35 cellular contexts compared by ENCODE assay signal in genomic region chr20:41342474-41343464, GRCh38. TPM values are rescaled to one million over a fixed set of nuclear protein-coding genes. Genes with fewer than 3 reads are reported as not detected.
DNase-seq lines count a peak whose midpoint lies in the region; ATAC-seq, FAIRE-seq and TF ChIP-seq lines count a peak whose summit lies in the region.
"Had no signal": no experiment of that assay in that cellular context is flagged by ENCODE, and none has a peak within 500 bp of the region (broad histone marks: within the 10 kb centered on the region; RNA-seq: fewer than 3 reads in every experiment).

No MANE protein-coding gene starts in this region.

- no peaks in the 10 kb centered on the region for H3K36me3 Mint-ChIP-seq in neural progenitor cell
- H3K36me3 Mint-ChIP-seq: activated naive CD8-positive, alpha-beta T cell treated with anti-CD3 and anti-CD28 coated beads for 36 hours had no signal

- no peaks in the 10 kb centered on the region for H3K9me1 ChIP-seq in K562 (ENCODE audit: control insufficient read depth, insufficient read depth, low read length)

- H3K4me3 Mint-ChIP-seq in neural progenitor cell, result no peak overlapping the region
- H3K4me3 Mint-ChIP-seq: activated CD4-positive, alpha-beta T cell treated with anti-CD3 and anti-CD28 coated beads, Interleukin-2, amount 10 ng/mL, durations not matched to agents 24 days and 14 days; activated naive CD8-positive, alpha-beta T cell treated with anti-CD3 and anti-CD28 coated beads for 36 hours; CD4-positive, alpha-beta T cell had no signal

- peaks cover 18% of the 10 kb centered on the region for H3K36me3 ChIP-seq in left ventricle myocardium inferior
- peaks cover 4% of the 10 kb centered on the region for H3K36me3 ChIP-seq in right atrium auricular region
- H3K36me3 ChIP-seq in K562 (ENCODE audit: control insufficient read depth, insufficient read depth, low read length), result no peaks in the 10 kb centered on the region
- no peaks in the 10 kb centered on the region for H3K36me3 ChIP-seq in neural progenitor cell
- H3K36me3 ChIP-seq in transverse colon, result no peaks in the 10 kb centered on the region
- H3K36me3 ChIP-seq: left lung, uterus had no signal

- H3K27ac ChIP-seq in left ventricle myocardium inferior (replicated peaks) (peak overlapping the region; percentile 91), right atrium auricular region (no peak overlapping the region), K562 (ENCODE audit: extremely low read depth, low read depth, low read length) (no peak overlapping the region), neural progenitor cell (no peak overlapping the region), transverse colon (no peak overlapping the region)
- H3K27ac ChIP-seq: left lung, PC-9, testis, uterus had no signal

- DNase-seq in left ventricle myocardium inferior (no peak), right atrium auricular region (ENCODE audit: low spot score) (no peak), K562 (ENCODE audit: extremely low read depth in 1 of 4, low spot score in 3 of 4) (no peak), neural progenitor cell (ENCODE audit: low spot score) (no peak), transverse colon (peak; percentile 24), SIG-M5 (lab: John Stamatoyannopoulos, UW) (no peak)
- DNase-seq: activated CD4-positive, alpha-beta T cell treated with anti-CD3 and anti-CD28 coated beads, Interleukin-2, amount 10 ng/mL, durations not matched to agents 24 days and 14 days; activated CD8-positive, alpha-beta memory T cell treated with anti-CD3 and anti-CD28 coated beads for 24 hours; activated effector memory CD4-positive, alpha-beta T cell treated with Interleukin-2 at 50 U/mL for 16 hours; activated naive CD8-positive, alpha-beta T cell treated with anti-CD3 and anti-CD28 coated beads for 36 hours; AML-193; CD4-positive, alpha-beta T cell; effector memory CD4-positive, alpha-beta T cell; glutamatergic neuron; left lung; NCI-H146; NCI-H226; NCI-H526 treated with DMSO at 0.1 percent for 48 hours; nucleus accumbens; PC-9; SHP77; stimulated activated CD4-positive, alpha-beta T cell treated with anti-CD3 and anti-CD28 coated beads, Interleukin-1b, Interleukin-23, amount 100 ng/mL, for 48 hours; stimulated activated naive CD8-positive, alpha-beta T cell treated with anti-CD3 and anti-CD28 coated beads, Interleukin-15, Interleukin-2, amounts not matched to agents 100 U/mL and 50 U/mL, for 24 hours; T-helper 9 cell; testis; uterus had no signal

- no peaks in the 10 kb centered on the region for H3F3A ChIP-seq in neural progenitor cell (ENCODE audit: low read depth)

- POLR2A ChIA-PET in K562 (lab: Yijun Ruan, JAX), result interaction anchor here (0.9 kb wide), 1 partner anchor 198 kb away, joined by 3 read pairs; no protein-coding TSS in a partner anchor

- CTCF ChIA-PET in K562 (lab: Yijun Ruan, JAX; ENCODE audit: low intra/inter-chr PET ratio), result no interaction called here

- no peak for TF ChIP-seq CTCF in left ventricle myocardium inferior (IDR thresholded peaks at IDR 0.05; ENCODE audit: borderline replicate concordance)
- no peak for TF ChIP-seq CTCF in right atrium auricular region (IDR thresholded peaks at IDR 0.05)
- no peak for TF ChIP-seq CTCF in K562 (IDR thresholded peaks at IDR 0.05 in 2 of 3, conservative IDR thresholded peaks at IDR 0.05 in 1 of 3; ENCODE audit: insufficient read depth in 2 of 3, low read depth in 1 of 3, low read length in 3 of 3)
- TF ChIP-seq CTCF in neural progenitor cell (IDR thresholded peaks at IDR 0.05), result no peak
- TF ChIP-seq CTCF in transverse colon (IDR thresholded peaks at IDR 0.05), result no peak

- peaks cover 11% of the 10 kb centered on the region for H3K27me3 Mint-ChIP-seq in neural progenitor cell (ENCODE audit: insufficient read depth, low read depth)

- no TSS peak for BruUV-seq in K562 (replicated peaks; lab: Mats Ljungman, UMichigan)

- peaks cover 8% of the 10 kb centered on the region; the same call in 2 of the 3 replicates for H3K79me2 ChIP-seq in K562 (ENCODE audit: control insufficient read depth, insufficient read depth, low read length)
- H3K79me2 ChIP-seq in neural progenitor cell (ENCODE audit: low read depth), result no peaks in the 10 kb centered on the region

- ATAC-seq in K562 (no peak), HG02588 (IDR thresholded peaks at IDR 0.05; ENCODE audit: unreplicated experiment) (no peak)
- no peak for ATAC-seq in activated CD4-positive, CD25-positive, alpha-beta regulatory T cell treated with anti-CD3 and anti-CD28 coated beads, Interleukin-2, amount 50 U/mL, for 24 hours
- ATAC-seq: left lung; stimulated activated naive CD8-positive, alpha-beta T cell treated with anti-CD3 and anti-CD28 coated beads, Interleukin-15, Interleukin-2, amounts not matched to agents 100 U/mL and 50 U/mL, for 24 hours had no signal

- TF ChIP-seq RAD21 in K562 (CRISPR knock-in tag; conservative IDR thresholded peaks at IDR 0.05 in 1 of 2, IDR thresholded peaks at IDR 0.05 in 1 of 2), result no peak

- WGBS in K562 (ENCODE audit: insufficient coverage, low coverage, missing lambda C conversion rate), result 78% methylated on average over 9 of the region's 9 CpGs
- WGBS in transverse colon (ENCODE audit: low coverage in 1 of 2), 2 donors, result 88 to 94% methylated on average over 7 to 9 of the region's 9 CpGs

- FAIRE-seq in K562 (lab: Jason Lieb, UNC), result no peak
- FAIRE-seq: colon, H54 had no signal

- H3K4me1 Mint-ChIP-seq in neural progenitor cell, result peaks cover 11% of the 10 kb centered on the region

- H2AFZ ChIP-seq in K562 (ENCODE audit: low read depth, low read length), result no peak overlapping the region
- no peak overlapping the region for H2AFZ ChIP-seq in neural progenitor cell (replicated peaks)
- H2AFZ ChIP-seq: PC-9 had no signal

- H3K9me3 ChIP-seq in left ventricle myocardium inferior (replicated peaks), result no peaks in the 10 kb centered on the region
- H3K9me3 ChIP-seq in right atrium auricular region, result no peaks in the 10 kb centered on the region
- H3K9me3 ChIP-seq in K562 (replicated peaks; ENCODE audit: control insufficient read depth, insufficient read depth, low read depth, low read length), result no peaks in the 10 kb centered on the region
- no peaks in the 10 kb centered on the region for H3K9me3 ChIP-seq in neural progenitor cell (ENCODE audit: low read depth)
- H3K9me3 ChIP-seq in transverse colon, result no peaks in the 10 kb centered on the region
- H3K9me3 ChIP-seq: left lung, testis, uterus had no signal

- TF ChIP-seq EP300 in K562 (IDR thresholded peaks at IDR 0.05; ENCODE audit: low read length) (no peak), transverse colon (IDR thresholded peaks at IDR 0.05; ENCODE audit: low read depth) (no peak)

- H3K4me1 ChIP-seq in left ventricle myocardium inferior (peaks cover 40% of the 10 kb centered on the region), right atrium auricular region (peaks cover 0 to 21% of the 10 kb centered on the region in 2 donors), K562 (replicated peaks in 1 of 2; ENCODE audit: control insufficient read depth in 2 of 2, insufficient read depth in 2 of 2, low read length in 2 of 2) (peaks cover 8 to 34% of the 10 kb centered on the region in 2 experiments; a peak in 4 of 5 replicates), neural progenitor cell (peaks cover 9% of the 10 kb centered on the region), transverse colon (peaks cover 6 to 36% (median 26%) of the 10 kb centered on the region in 4 donors)
- H3K4me1 ChIP-seq: uterus had no signal

- H3K9me3 Mint-ChIP-seq in neural progenitor cell, result no peaks in the 10 kb centered on the region
- H3K9me3 Mint-ChIP-seq: activated CD4-positive, alpha-beta T cell treated with anti-CD3 and anti-CD28 coated beads, Interleukin-2, amount 10 ng/mL, durations not matched to agents 24 days and 14 days; activated naive CD8-positive, alpha-beta T cell treated with anti-CD3 and anti-CD28 coated beads for 36 hours; CD4-positive, alpha-beta T cell had no signal

- intact Hi-C loops in left ventricle myocardium inferior (cut with micrococcal nuclease) (loop anchor here (5.0 kb wide), 1 partner anchor 70 kb away; no protein-coding TSS in a partner anchor), K562 (cut with micrococcal nuclease) (loop anchor here (5.0 to 10.0 kb wide), 3 partner anchors 272 to 395 kb away; partner anchors contain the start of gene CHD6), transverse colon (cut with DNase I; ENCODE audit: low total_unique reads) (no loop called here)

- TF ChIP-seq POLR2A in K562 (conservative IDR thresholded peaks at IDR 0.05), result no peak
- TF ChIP-seq POLR2A in transverse colon (IDR thresholded peaks at IDR 0.05), result no peak

- no peak overlapping the region for H3K9ac ChIP-seq in K562 (ENCODE audit: insufficient read depth in 1 of 2, low read depth in 2 of 2, low read length in 2 of 2)
- no peak overlapping the region for H3K9ac ChIP-seq in neural progenitor cell

- H3K4me2 ChIP-seq in K562 (ENCODE audit: insufficient read depth, low read length) (no peak overlapping the region), neural progenitor cell (no peak overlapping the region)
- H3K4me2 ChIP-seq: PC-9 had no signal

- H3K27ac Mint-ChIP-seq in neural progenitor cell, result peak overlapping the region; percentile 43
- H3K27ac Mint-ChIP-seq: activated CD4-positive, alpha-beta T cell treated with anti-CD3 and anti-CD28 coated beads, Interleukin-2, amount 10 ng/mL, durations not matched to agents 24 days and 14 days; activated naive CD8-positive, alpha-beta T cell treated with anti-CD3 and anti-CD28 coated beads for 36 hours; CD4-positive, alpha-beta T cell had no signal

- in situ Hi-C loops in K562 (cut with MboI), result loop anchor here (5.0 kb wide), 2 partner anchors 165 to 370 kb away; no protein-coding TSS in a partner anchor
- in situ Hi-C loops in transverse colon (cut with MboI; ENCODE audit: low pct_ligation_motif_present in 1 of 4, low pct_unique_long_range_greater_than_20kb in 1 of 4, low sequenced_read_pairs in 3 of 4), result loop anchor here in 3 of 4 donors (5.0 to 25.0 kb wide), 3 partner anchors 170 to 380 kb away; no protein-coding TSS in a partner anchor

- H4K20me1 ChIP-seq in K562 (replicated peaks; ENCODE audit: control insufficient read depth, insufficient read depth, low read length), result no peaks in the 10 kb centered on the region
- H4K20me1 ChIP-seq in neural progenitor cell (ENCODE audit: low read depth), result no peaks in the 10 kb centered on the region

- H3K27me3 ChIP-seq in left ventricle myocardium inferior (ENCODE audit: low read depth) (no peaks in the 10 kb centered on the region), right atrium auricular region (no peaks in the 10 kb centered on the region), K562 (ENCODE audit: control insufficient read depth in 2 of 2, insufficient read depth in 2 of 2, low read length in 2 of 2) (peaks cover 0 to 2% of the 10 kb centered on the region in 2 experiments; a peak in 1 of 5 replicates), neural progenitor cell (peaks cover 12% of the 10 kb centered on the region), transverse colon (no peaks in the 10 kb centered on the region)
- H3K27me3 ChIP-seq: testis, uterus had no signal

- H3K4me3 ChIP-seq in left ventricle myocardium inferior (no peak overlapping the region), right atrium auricular region (no peak overlapping the region), K562 (no peak overlapping the region), neural progenitor cell (no peak overlapping the region), transverse colon (no peak overlapping the region)
- H3K4me3 ChIP-seq: left lung, PC-9, skin epidermis, testis, uterus had no signal

RNA-seq across cellular contexts. Expression of gene LPIN3, which starts 2.1 kb away (rescaled TPM):
- 19.9 TPM for total RNA-seq in left ventricle myocardium inferior
- total RNA-seq in right atrium auricular region, result 10 to 100 TPM in 1 of 2 donors, 1 to 10 TPM in 1; 9.7 to 13.7 TPM
- total RNA-seq in K562 (2011; cell fraction: chromatin; rRNA removed; ENCODE audit: low replicate concordance), result 32.2 and 89.1 TPM in 2 replicates
- total RNA-seq in K562 (2011; cell fraction: nucleolus; rRNA removed), result 46.2 and 48.0 TPM in 2 replicates
- total RNA-seq in K562 (2011; cell fraction: nucleoplasm; rRNA removed), result 28.4 and 33.2 TPM in 2 replicates
- total RNA-seq in K562 (2014; rRNA removed), result 6.0 and 8.8 TPM in 2 replicates
- total RNA-seq in K562 (2014; rRNA removed; fragmentation: Illumina TruSeq; extraction: Trizol), result 2.3 and 2.4 TPM in 2 replicates
- 4.6 and 5.9 TPM in 2 replicates for total RNA-seq in K562 (2015; rRNA removed; fragmentation: Illumina TruSeq; extraction: Trizol)
- 6.9 and 7.9 TPM in 2 replicates for total RNA-seq in K562 (2021)
- 5.8 and 11.5 TPM in 2 replicates for polyA plus RNA-seq in K562 (2011; rRNA removed)
- 3.8 and 4.3 TPM in 2 replicates for polyA plus RNA-seq in K562 (2011; cell fraction: cytosol; rRNA removed)
- polyA plus RNA-seq in K562 (2011; cell fraction: nucleus; rRNA removed), result 83.5 and 84.6 TPM in 2 replicates
- 6.9 and 15.9 TPM in 2 replicates for polyA plus RNA-seq in K562 (2012)
- 7.9 and 9.1 TPM in 2 replicates for polyA plus RNA-seq in K562 (2014; fragmentation: Illumina TruSeq; extraction: Trizol)
- polyA plus RNA-seq in K562 (2014; fragmentation: Nextera tagmentation; extraction: Ambion mirVana), result 1 to 10 TPM; 2.2 to 5.0 TPM
- polyA plus RNA-seq in K562 (2014; rRNA removed), result 10.4 and 12.0 TPM in 2 replicates
- 1.7 and 3.8 TPM in 2 replicates for polyA minus RNA-seq in K562 (2011; rRNA and poly(A)+ RNA removed)
- 1.1 and 4.9 TPM in 2 replicates for polyA minus RNA-seq in K562 (2011; cell fraction: cytosol; rRNA and poly(A)+ RNA removed)
- polyA minus RNA-seq in K562 (2011; cell fraction: nucleus; rRNA and poly(A)+ RNA removed), result 11.7 and 13.7 TPM in 2 replicates
- total RNA-seq in neural progenitor cell (ENCODE audit: low replicate concordance), result 2.8 and 8.9 TPM in 2 replicates
- total RNA-seq in transverse colon, result 100 to 1,000 TPM in 2 of 4 donors, 10 to 100 TPM in 2; 96.9 to 263 (median 134) TPM

RNA-seq across cellular contexts. Expression of gene EMILIN3, which starts 23.8 kb away (rescaled TPM):
- total RNA-seq in left ventricle myocardium inferior (4.2 TPM), right atrium auricular region (1 to 10 TPM; 1.8 to 4.9 TPM), K562 (2014; rRNA removed) (not detected in 2 replicates), K562 (2014; rRNA removed; fragmentation: Illumina TruSeq; extraction: Trizol) (not detected in 2 replicates), K562 (2015; rRNA removed; fragmentation: Illumina TruSeq; extraction: Trizol) (not detected in 2 replicates), K562 (2021) (not detected in 2 replicates), neural progenitor cell (ENCODE audit: low replicate concordance) (3.5 and 9.0 TPM in 2 replicates), transverse colon (1 to 10 TPM in 2 of 4 donors, under 1 TPM in 2; 0.40 to 1.5 (median 0.90) TPM)
- total RNA-seq in K562 (2011; cell fraction: chromatin; rRNA removed; ENCODE audit: low replicate concordance), result not detected in 2 replicates
- not detected in 2 replicates for total RNA-seq in K562 (2011; cell fraction: nucleolus; rRNA removed)
- total RNA-seq in K562 (2011; cell fraction: nucleoplasm; rRNA removed), result not detected in 2 replicates
- polyA plus RNA-seq in K562 (2011; rRNA removed) (not detected in 2 replicates), K562 (2014; fragmentation: Illumina TruSeq; extraction: Trizol) (not detected in 2 replicates), K562 (2014; fragmentation: Nextera tagmentation; extraction: Ambion mirVana) (under 1 TPM in 1 of 2 experiments, not detected in 1; 0.07 TPM), K562 (2014; rRNA removed) (0.01 TPM in 1 of 2 replicates, not detected in the other)
- polyA plus RNA-seq in K562 (2011; cell fraction: cytosol; rRNA removed), result not detected in 2 replicates
- polyA plus RNA-seq in K562 (2011; cell fraction: nucleus; rRNA removed), result not detected in 2 replicates
- polyA plus RNA-seq in K562 (2012), result 0.03 and 0.14 TPM in 2 replicates
- not detected in 2 replicates for polyA minus RNA-seq in K562 (2011; rRNA and poly(A)+ RNA removed)
- not detected in 2 replicates for polyA minus RNA-seq in K562 (2011; cell fraction: cytosol; rRNA and poly(A)+ RNA removed)
- polyA minus RNA-seq in K562 (2011; cell fraction: nucleus; rRNA and poly(A)+ RNA removed), result not detected in 2 replicates
- total RNA-seq: activated naive CD8-positive, alpha-beta T cell treated with anti-CD3 and anti-CD28 coated beads for 36 hours; fibroblast of villous mesenchyme; LHCN-M2; myocyte; PC-9; pulmonary artery endothelial cell had no signal

RNA-seq across cellular contexts. Expression of gene ZHX3, which starts 25.2 kb away (rescaled TPM):
- 34.6 TPM for total RNA-seq in left ventricle myocardium inferior
- total RNA-seq in right atrium auricular region, result 10 to 100 TPM; 23.8 to 25.7 TPM
- total RNA-seq in K562 (2011; cell fraction: chromatin; rRNA removed; ENCODE audit: low replicate concordance), result 11.4 and 16.1 TPM in 2 replicates
- 5.2 and 6.6 TPM in 2 replicates for total RNA-seq in K562 (2011; cell fraction: nucleolus; rRNA removed)
- total RNA-seq in K562 (2011; cell fraction: nucleoplasm; rRNA removed), result 9.6 and 10.9 TPM in 2 replicates
- 3.7 and 6.0 TPM in 2 replicates for total RNA-seq in K562 (2014; rRNA removed)
- total RNA-seq in K562 (2014; rRNA removed; fragmentation: Illumina TruSeq; extraction: Trizol), result 6.9 and 7.1 TPM in 2 replicates
- 5.5 and 6.1 TPM in 2 replicates for total RNA-seq in K562 (2015; rRNA removed; fragmentation: Illumina TruSeq; extraction: Trizol)
- 14.6 and 14.8 TPM in 2 replicates for total RNA-seq in K562 (2021)
- polyA plus RNA-seq in K562 (2011; rRNA removed), result 4.9 and 5.7 TPM in 2 replicates
- polyA plus RNA-seq in K562 (2011; cell fraction: cytosol; rRNA removed), result 4.1 and 4.4 TPM in 2 replicates
- polyA plus RNA-seq in K562 (2011; cell fraction: nucleus; rRNA removed), result 5.9 and 6.0 TPM in 2 replicates
- 4.7 and 4.8 TPM in 2 replicates for polyA plus RNA-seq in K562 (2012)
- 7.4 and 7.9 TPM in 2 replicates for polyA plus RNA-seq in K562 (2014; fragmentation: Illumina TruSeq; extraction: Trizol)
- 1 to 10 TPM in 1 of 2 experiments, under 1 TPM in 1; 0.80 to 1.4 TPM for polyA plus RNA-seq in K562 (2014; fragmentation: Nextera tagmentation; extraction: Ambion mirVana)
- polyA plus RNA-seq in K562 (2014; rRNA removed), result 3.5 and 4.6 TPM in 2 replicates
- polyA minus RNA-seq in K562 (2011; rRNA and poly(A)+ RNA removed), result 9.0 and 10.6 TPM in 2 replicates
- polyA minus RNA-seq in K562 (2011; cell fraction: cytosol; rRNA and poly(A)+ RNA removed), result 4.0 and 5.6 TPM in 2 replicates
- polyA minus RNA-seq in K562 (2011; cell fraction: nucleus; rRNA and poly(A)+ RNA removed), result 4.0 and 6.7 TPM in 2 replicates
- total RNA-seq in neural progenitor cell (ENCODE audit: low replicate concordance), result 5.2 and 6.8 TPM in 2 replicates
- total RNA-seq in transverse colon, result 10 to 100 TPM; 22.7 to 34.8 (median 26.4) TPM
